In the genomic region with DNA sequence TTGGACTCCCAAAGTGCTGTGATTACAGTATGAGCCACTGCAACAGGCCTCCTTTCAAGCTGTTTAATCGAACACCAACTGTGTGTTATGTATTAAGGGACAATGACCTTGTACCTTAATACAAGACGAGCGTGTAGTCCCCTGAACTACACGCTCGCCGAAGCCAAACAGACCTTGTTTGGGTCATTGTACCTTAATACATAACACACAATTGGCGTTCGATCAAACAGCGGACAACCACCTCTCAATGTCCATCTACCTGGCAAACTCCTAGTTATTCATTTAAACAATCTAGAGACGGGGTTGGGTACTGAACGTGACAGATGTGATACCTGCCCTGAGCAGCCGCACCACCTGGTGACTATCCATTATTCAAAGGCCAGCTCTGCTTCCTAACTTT, we compare ENCODE assay signal across 8 cellular contexts. TPM values are rescaled to one million over a fixed set of nuclear protein-coding genes. Genes with fewer than 3 reads are reported as not detected.
DNase-seq lines count a peak whose midpoint lies in the region; ATAC-seq and TF ChIP-seq lines count a peak whose summit lies in the region.

No MANE protein-coding gene starts in this region.

- no peak for TF ChIP-seq RAD21 in liver (IDR thresholded peaks at IDR 0.05)

- H3K27me3 Mint-ChIP-seq in activated T-cell treated with anti-CD3 and anti-CD28 coated beads, Interleukin-2, amount 50 U/mL, for 24 hours = no peaks in the 10 kb centered on the region

- H3K9ac ChIP-seq in adipocyte (ENCODE audit: low read length) (peak overlapping the region; percentile 99), liver (ENCODE audit: low read depth in 1 of 2, low read length in 2 of 2) (peak overlapping the region; percentile 93 to 97)

- H3K9me3 ChIP-seq in adipocyte (ENCODE audit: control insufficient read depth, low read length) (no peaks in the 10 kb centered on the region), liver (ENCODE audit: control insufficient read depth in 4 of 4, low read length in 3 of 4) (no peaks in the 10 kb centered on the region), thyroid gland (no peaks in the 10 kb centered on the region)

- TF ChIP-seq CTCF in liver (IDR thresholded peaks at IDR 0.05; ENCODE audit: low read depth, low read length, missing input control) (no peak), thyroid gland (IDR thresholded peaks at IDR 0.05) (no peak)

- TF ChIP-seq POLR2A in thyroid gland (IDR thresholded peaks at IDR 0.05) = no peak

- H3K27ac ChIP-seq in liver (ENCODE audit: low read depth in 1 of 2, low read length in 2 of 2) = peak overlapping the region in 1 of 2 donors; percentile 91
- no peak overlapping the region for H3K27ac ChIP-seq in thyroid gland

- H3K4me1 ChIP-seq in adipocyte (ENCODE audit: control insufficient read depth, insufficient read depth, low read length) (peaks cover 23% of the 10 kb centered on the region), liver (ENCODE audit: control insufficient read depth in 4 of 4, insufficient read depth in 4 of 4, low read length in 3 of 4) (peaks cover 11 to 47% (median 35%) of the 10 kb centered on the region in 4 donors), thyroid gland (peaks cover 11 to 30% of the 10 kb centered on the region in 2 donors)

- H3K4me3 Mint-ChIP-seq in activated T-cell treated with anti-CD3 and anti-CD28 coated beads, Interleukin-2, amount 50 U/mL, for 24 hours = peak overlapping the region; percentile 92

- intact Hi-C loops in thyroid gland (cut with DNase I) = no loop called here

- no peak for ATAC-seq in HG02884 (IDR thresholded peaks at IDR 0.05; ENCODE audit: unreplicated experiment)

- peaks cover 57% of the 10 kb centered on the region for H3K4me1 Mint-ChIP-seq in activated T-cell treated with anti-CD3 and anti-CD28 coated beads, Interleukin-2, amount 50 U/mL, for 24 hours (ENCODE audit: low read depth)

- H3K36me3 ChIP-seq in adipocyte (ENCODE audit: control insufficient read depth, insufficient read depth, low read length, severe bottlenecking) (peaks cover 21% of the 10 kb centered on the region), liver (ENCODE audit: control insufficient read depth in 4 of 4, insufficient read depth in 3 of 4, low read depth in 1 of 4, low read length in 3 of 4) (peaks cover 0 to 25% (median 7%) of the 10 kb centered on the region in 4 donors), thyroid gland (no peaks in the 10 kb centered on the region)

- no peak for DNase-seq in activated T-cell treated with anti-CD3 and anti-CD28 coated beads, Interleukin-2, amount 50 U/mL, for 24 hours
- DNase-seq in activated T-cell treated with anti-CD3 and anti-CD28 coated beads, Interleukin-2, amount 50 U/mL, for 1 hour = no peak
- DNase-seq in adipocyte (ENCODE audit: low read depth) (no peak), thyroid gland (no peak), activated gamma-delta T cell treated with Interleukin-2 at 50 U/mL for 16 hours (no peak)
- no peak for DNase-seq in stimulated activated CD4-positive, alpha-beta T cell treated with anti-CD3 and anti-CD28 coated beads, Interleukin-2, amount 100 ng/mL, for 48 hours

- no peaks in the 10 kb centered on the region for H3K27me3 ChIP-seq in adipocyte (replicated peaks; ENCODE audit: control insufficient read depth, insufficient read depth, low read length)
- no peaks in the 10 kb centered on the region for H3K27me3 ChIP-seq in liver (ENCODE audit: control insufficient read depth in 4 of 4, insufficient read depth in 4 of 4, low read length in 3 of 4)
- H3K27me3 ChIP-seq in thyroid gland = no peaks in the 10 kb centered on the region

- H3K9me3 Mint-ChIP-seq in activated T-cell treated with anti-CD3 and anti-CD28 coated beads, Interleukin-2, amount 50 U/mL, for 24 hours = no peaks in the 10 kb centered on the region

- peak overlapping the region; percentile 100 for H3K4me3 ChIP-seq in adipocyte (ENCODE audit: low read length)
- peak overlapping the region; percentile 86 to 99 (median 99) for H3K4me3 ChIP-seq in liver (ENCODE audit: low read depth in 1 of 3, low read length in 3 of 3)
- H3K4me3 ChIP-seq in thyroid gland (replicated peaks in 1 of 3) = peak overlapping the region in 2 of 3 donors; percentile 93 to 98

- H3K36me3 Mint-ChIP-seq in activated T-cell treated with anti-CD3 and anti-CD28 coated beads, Interleukin-2, amount 50 U/mL, for 24 hours (ENCODE audit: low read depth) = peaks cover 79% of the 10 kb centered on the region

- peak overlapping the region; percentile 92 for H3K27ac Mint-ChIP-seq in activated T-cell treated with anti-CD3 and anti-CD28 coated beads, Interleukin-2, amount 50 U/mL, for 24 hours

- WGBS in liver = 35% methylated on average over 12 of the region's 12 CpGs
- WGBS in thyroid gland, 2 donors = 82 to 85% methylated on average over 12 of the region's 12 CpGs

TF ChIP-seq in liver, 16 proteins besides CTCF, POLR2A, EP300 and RAD21:
- TF ChIP-seq GABPA (IDR thresholded peaks at IDR 0.05 in 1 of 2, conservative IDR thresholded peaks at IDR 0.05 in 1 of 2) = peak in 1 of 2 donors; percentile 66
- peak; percentile 90 for TF ChIP-seq HNF4A (conservative IDR thresholded peaks at IDR 0.05)
- peak; percentile 72 for TF ChIP-seq HNF4G (IDR thresholded peaks at IDR 0.05)
- TF ChIP-seq YY1 (IDR thresholded peaks at IDR 0.05) = no peak
- peak; percentile 85 for TF ChIP-seq SP1 (IDR thresholded peaks at IDR 0.05)
- TF ChIP-seq, protein P1, sequence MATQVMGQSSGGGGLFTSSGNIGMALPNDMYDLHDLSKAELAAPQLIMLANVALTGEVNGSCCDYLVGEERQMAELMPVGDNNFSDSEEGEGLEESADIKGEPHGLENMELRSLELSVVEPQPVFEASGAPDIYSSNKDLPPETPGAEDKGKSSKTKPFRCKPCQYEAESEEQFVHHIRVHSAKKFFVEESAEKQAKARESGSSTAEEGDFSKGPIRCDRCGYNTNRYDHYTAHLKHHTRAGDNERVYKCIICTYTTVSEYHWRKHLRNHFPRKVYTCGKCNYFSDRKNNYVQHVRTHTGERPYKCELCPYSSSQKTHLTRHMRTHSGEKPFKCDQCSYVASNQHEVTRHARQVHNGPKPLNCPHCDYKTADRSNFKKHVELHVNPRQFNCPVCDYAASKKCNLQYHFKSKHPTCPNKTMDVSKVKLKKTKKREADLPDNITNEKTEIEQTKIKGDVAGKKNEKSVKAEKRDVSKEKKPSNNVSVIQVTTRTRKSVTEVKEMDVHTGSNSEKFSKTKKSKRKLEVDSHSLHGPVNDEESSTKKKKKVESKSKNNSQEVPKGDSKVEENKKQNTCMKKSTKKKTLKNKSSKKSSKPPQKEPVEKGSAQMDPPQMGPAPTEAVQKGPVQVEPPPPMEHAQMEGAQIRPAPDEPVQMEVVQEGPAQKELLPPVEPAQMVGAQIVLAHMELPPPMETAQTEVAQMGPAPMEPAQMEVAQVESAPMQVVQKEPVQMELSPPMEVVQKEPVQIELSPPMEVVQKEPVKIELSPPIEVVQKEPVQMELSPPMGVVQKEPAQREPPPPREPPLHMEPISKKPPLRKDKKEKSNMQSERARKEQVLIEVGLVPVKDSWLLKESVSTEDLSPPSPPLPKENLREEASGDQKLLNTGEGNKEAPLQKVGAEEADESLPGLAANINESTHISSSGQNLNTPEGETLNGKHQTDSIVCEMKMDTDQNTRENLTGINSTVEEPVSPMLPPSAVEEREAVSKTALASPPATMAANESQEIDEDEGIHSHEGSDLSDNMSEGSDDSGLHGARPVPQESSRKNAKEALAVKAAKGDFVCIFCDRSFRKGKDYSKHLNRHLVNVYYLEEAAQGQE (IDR thresholded peaks at IDR 0.05) = no peak
- peak; percentile 96 to 98 for TF ChIP-seq RXRA (IDR thresholded peaks at IDR 0.05)
- TF ChIP-seq JUND (IDR thresholded peaks at IDR 0.05) = peak in 1 of 2 donors; percentile 18
TF ChIP-seq in liver: peak in this region for 6.

RNA-seq across cellular contexts. Expression of a gene that starts 1.3 kb away (rescaled TPM):
- total RNA-seq in liver (1 to 10 TPM; 8.5 to 8.8 TPM), thyroid gland (10 to 100 TPM in 3 of 4 donors, 1 to 10 TPM in 1; 8.1 to 15.5 (median 11.7) TPM)
- polyA plus RNA-seq in liver = 10 to 100 TPM in 1 of 2 donors, 1 to 10 TPM in 1; 9.2 to 14.0 TPM

RNA-seq across cellular contexts. Expression of a gene that starts 31.3 kb away (rescaled TPM):
- total RNA-seq in liver = 10 to 100 TPM; 12.1 to 20.5 TPM
- polyA plus RNA-seq in liver = 10 to 100 TPM; 11.2 to 12.1 TPM
- 10 to 100 TPM; 33.3 to 49.3 (median 38.6) TPM for total RNA-seq in thyroid gland

RNA-seq across cellular contexts. Expression of a gene that starts 44.8 kb away (rescaled TPM):
- total RNA-seq in liver = 1 to 10 TPM in 1 of 2 donors, under 1 TPM in 1; 0.89 to 3.0 TPM
- polyA plus RNA-seq in liver = 1 to 10 TPM in 1 of 2 donors, under 1 TPM in 1; 0.94 to 1.7 TPM
- 10 to 100 TPM in 3 of 4 donors, 1 to 10 TPM in 1; 8.6 to 12.0 (median 10.6) TPM for total RNA-seq in thyroid gland

RNA-seq across cellular contexts. Expression of a gene that starts 45.0 kb away (rescaled TPM):
- total RNA-seq in liver = under 1 TPM in 1 of 2 donors, not detected in 1; 0.08 TPM
- polyA plus RNA-seq in liver = under 1 TPM in 1 of 2 donors, not detected in 1; 0.05 TPM
- total RNA-seq in thyroid gland = under 1 TPM in 1 of 4 donors, not detected in 3; 0.58 TPM
